1 cellular context compared by ENCODE assay signal in the genomic region with DNA sequence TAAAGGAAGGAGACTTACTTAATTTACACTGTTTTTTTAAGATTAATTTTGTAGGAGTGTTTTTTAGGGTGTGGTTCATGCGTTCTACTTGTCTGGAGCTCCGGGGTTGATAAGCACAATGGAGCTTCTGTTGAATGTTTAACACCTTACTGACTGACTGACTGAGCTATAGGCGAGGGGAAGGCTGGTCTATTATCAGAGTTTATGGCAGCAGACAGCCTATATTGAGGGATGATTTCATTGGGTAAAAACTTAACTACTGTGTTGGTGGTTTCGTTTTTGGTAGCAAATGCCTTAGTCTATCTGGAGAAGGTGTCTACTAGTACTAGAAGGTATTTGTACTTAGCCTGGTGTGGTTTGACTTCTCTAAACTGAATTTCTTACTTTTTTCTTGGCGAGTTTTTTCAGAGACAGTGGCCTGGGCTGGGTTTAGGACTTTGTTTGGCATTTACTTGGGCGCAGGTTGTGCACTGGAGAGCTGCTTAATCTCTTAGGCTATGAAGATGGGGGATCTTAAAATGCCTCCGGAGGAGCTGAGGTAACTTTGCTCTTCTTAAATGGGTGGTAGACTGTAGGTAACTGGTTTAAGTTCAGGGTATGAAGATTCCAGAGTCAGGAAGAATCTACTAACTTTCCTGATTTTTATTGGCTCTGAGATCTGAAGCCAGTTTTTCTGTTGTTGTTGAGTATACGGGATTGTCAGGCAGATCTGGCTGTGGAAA.
A peak's percentile ranks its signal among the peaks of the same experiment; 100 is the strongest.
TF ChIP-seq lines count a peak whose summit lies in the region.

No MANE protein-coding gene starts in this region.

TF ChIP-seq in K562, 482 proteins besides CTCF, POLR2A, EP300 and RAD21:
- TF ChIP-seq ARID1B (IDR thresholded peaks at IDR 0.05) (0 out of 2 replicates have a peak, but pooled peaks have one; percentile 12), CXXC5 (CRISPR knock-in tag; IDR thresholded peaks at IDR 0.05) (0 out of 2 replicates have a peak, but pooled peaks have one; percentile 32)
- TF ChIP-seq, protein P1, sequence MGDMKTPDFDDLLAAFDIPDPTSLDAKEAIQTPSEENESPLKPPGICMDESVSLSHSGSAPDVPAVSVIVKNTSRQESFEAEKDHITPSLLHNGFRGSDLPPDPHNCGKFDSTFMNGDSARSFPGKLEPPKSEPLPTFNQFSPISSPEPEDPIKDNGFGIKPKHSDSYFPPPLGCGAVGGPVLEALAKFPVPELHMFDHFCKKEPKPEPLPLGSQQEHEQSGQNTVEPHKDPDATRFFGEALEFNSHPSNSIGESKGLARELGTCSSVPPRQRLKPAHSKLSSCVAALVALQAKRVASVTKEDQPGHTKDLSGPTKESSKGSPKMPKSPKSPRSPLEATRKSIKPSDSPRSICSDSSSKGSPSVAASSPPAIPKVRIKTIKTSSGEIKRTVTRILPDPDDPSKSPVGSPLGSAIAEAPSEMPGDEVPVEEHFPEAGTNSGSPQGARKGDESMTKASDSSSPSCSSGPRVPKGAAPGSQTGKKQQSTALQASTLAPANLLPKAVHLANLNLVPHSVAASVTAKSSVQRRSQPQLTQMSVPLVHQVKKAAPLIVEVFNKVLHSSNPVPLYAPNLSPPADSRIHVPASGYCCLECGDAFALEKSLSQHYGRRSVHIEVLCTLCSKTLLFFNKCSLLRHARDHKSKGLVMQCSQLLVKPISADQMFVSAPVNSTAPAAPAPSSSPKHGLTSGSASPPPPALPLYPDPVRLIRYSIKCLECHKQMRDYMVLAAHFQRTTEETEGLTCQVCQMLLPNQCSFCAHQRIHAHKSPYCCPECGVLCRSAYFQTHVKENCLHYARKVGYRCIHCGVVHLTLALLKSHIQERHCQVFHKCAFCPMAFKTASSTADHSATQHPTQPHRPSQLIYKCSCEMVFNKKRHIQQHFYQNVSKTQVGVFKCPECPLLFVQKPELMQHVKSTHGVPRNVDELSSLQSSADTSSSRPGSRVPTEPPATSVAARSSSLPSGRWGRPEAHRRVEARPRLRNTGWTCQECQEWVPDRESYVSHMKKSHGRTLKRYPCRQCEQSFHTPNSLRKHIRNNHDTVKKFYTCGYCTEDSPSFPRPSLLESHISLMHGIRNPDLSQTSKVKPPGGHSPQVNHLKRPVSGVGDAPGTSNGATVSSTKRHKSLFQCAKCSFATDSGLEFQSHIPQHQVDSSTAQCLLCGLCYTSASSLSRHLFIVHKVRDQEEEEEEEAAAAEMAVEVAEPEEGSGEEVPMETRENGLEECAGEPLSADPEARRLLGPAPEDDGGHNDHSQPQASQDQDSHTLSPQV (IDR thresholded peaks at IDR 0.05): 0 out of 2 replicates have a peak, but pooled peaks have one; percentile 11
- TF ChIP-seq, protein P2, sequence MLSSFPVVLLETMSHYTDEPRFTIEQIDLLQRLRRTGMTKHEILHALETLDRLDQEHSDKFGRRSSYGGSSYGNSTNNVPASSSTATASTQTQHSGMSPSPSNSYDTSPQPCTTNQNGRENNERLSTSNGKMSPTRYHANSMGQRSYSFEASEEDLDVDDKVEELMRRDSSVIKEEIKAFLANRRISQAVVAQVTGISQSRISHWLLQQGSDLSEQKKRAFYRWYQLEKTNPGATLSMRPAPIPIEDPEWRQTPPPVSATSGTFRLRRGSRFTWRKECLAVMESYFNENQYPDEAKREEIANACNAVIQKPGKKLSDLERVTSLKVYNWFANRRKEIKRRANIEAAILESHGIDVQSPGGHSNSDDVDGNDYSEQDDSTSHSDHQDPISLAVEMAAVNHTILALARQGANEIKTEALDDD (IDR thresholded peaks at IDR 0.05): peak; percentile 85
